Comparison of ENCODE assay signal across 18 cellular contexts in the genomic region with DNA sequence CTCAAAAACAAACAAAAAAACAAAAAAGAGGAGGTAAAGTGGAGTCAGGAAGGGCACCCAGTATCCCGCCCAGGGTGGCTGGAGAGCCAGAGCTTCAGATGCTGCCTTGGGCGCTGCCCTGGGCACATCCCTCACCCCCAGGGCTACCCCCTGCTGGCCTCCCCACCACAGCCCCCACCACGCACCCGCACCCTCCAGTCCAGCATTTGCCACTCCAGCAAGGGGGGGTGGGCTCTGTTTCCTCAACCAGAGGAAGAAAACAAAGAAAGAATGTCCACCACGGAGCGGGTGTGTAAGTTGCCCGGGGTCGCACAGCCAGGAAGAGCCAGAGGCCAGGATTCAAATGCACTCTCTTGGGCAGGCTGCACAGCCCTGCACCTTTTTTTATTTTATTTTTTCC.
DNase-seq lines count a peak whose midpoint lies in the region; ATAC-seq, FAIRE-seq and TF ChIP-seq lines count a peak whose summit lies in the region.
"Had no signal": no experiment of that assay in that cellular context is flagged by ENCODE, and none has a peak within 500 bp of the region (broad histone marks: within the 10 kb centered on the region; RNA-seq: fewer than 3 reads in every experiment).

No MANE protein-coding gene starts in this region.

- no peak overlapping the region for H3K4ac ChIP-seq in IMR-90 (ENCODE audit: low read depth, low read length)

- peaks cover 2% of the 10 kb centered on the region; the same call in 1 of the 2 replicates for H3K9me3 ChIP-seq in IMR-90 (ENCODE audit: control insufficient read depth, insufficient read depth, low read length)
- peaks cover 0 to 2% of the 10 kb centered on the region in 2 donors for H3K9me3 ChIP-seq in kidney (ENCODE audit: control insufficient read depth in 1 of 2, low read length in 2 of 2)
- no peaks in the 10 kb centered on the region for H3K9me3 ChIP-seq in osteoblast (ENCODE audit: low read depth, low read length)

- no peak overlapping the region for H2BK20ac ChIP-seq in IMR-90 (ENCODE audit: low read depth, low read length)

- H2BK15ac ChIP-seq in IMR-90 (ENCODE audit: low read depth, low read length) = no peak overlapping the region

- no peak for TF ChIP-seq CTCF in IMR-90 (conservative IDR thresholded peaks at IDR 0.05; ENCODE audit: low read depth, low read length)
- TF ChIP-seq CTCF in kidney (IDR thresholded peaks at IDR 0.05; ENCODE audit: borderline replicate concordance, extremely low read depth, insufficient read depth) = no peak
- TF ChIP-seq CTCF in osteoblast (IDR thresholded peaks at IDR 0.05; ENCODE audit: extremely low read depth, low read depth, low read length) = no peak

- dilution Hi-C loops in IMR-90 (cut with HindIII; ENCODE audit: low sequenced_read_pairs, unreplicated experiment) = no loop called here

- H3K36me3 ChIP-seq in IMR-90 (ENCODE audit: control insufficient read depth, insufficient read depth, low read length) (no peaks in the 10 kb centered on the region), kidney (ENCODE audit: control insufficient read depth in 1 of 2, insufficient read depth in 2 of 2, low read length in 2 of 2) (no peaks in the 10 kb centered on the region), osteoblast (ENCODE audit: insufficient read depth, low read length) (no peaks in the 10 kb centered on the region)

- H2BK120ac ChIP-seq in IMR-90 (ENCODE audit: low read depth, low read length) = no peak overlapping the region

- no peak overlapping the region for H4K8ac ChIP-seq in IMR-90 (ENCODE audit: low read depth in 2 of 2, low read length in 2 of 2)

- CTCF ChIA-PET in IMR-90 (lab: Yijun Ruan, JAX) = interaction anchor here (1.0 to 1.2 kb wide), 2 partner anchors 78 to 490 kb away, joined by 3 read pairs; no protein-coding TSS in a partner anchor

- TF ChIP-seq POLR2A in IMR-90 (IDR thresholded peaks at IDR 0.05; ENCODE audit: low read depth, low read length) = no peak

- no peak overlapping the region for H3K4me3 ChIP-seq in IMR-90 (ENCODE audit: insufficient read depth, low read depth, low read length)
- H3K4me3 ChIP-seq in kidney (ENCODE audit: low read length in 2 of 2) = no peak overlapping the region
- H3K4me3 ChIP-seq in osteoblast (ENCODE audit: insufficient read depth, low read length) = no peak overlapping the region
- H3K4me3 ChIP-seq: GM23248 had no signal

- no peak overlapping the region for H3K14ac ChIP-seq in IMR-90 (replicated peaks; ENCODE audit: low read depth, low read length)

- in situ Hi-C loops in IMR-90 (cut with MboI; ENCODE audit: low sequenced_read_pairs) = no loop called here

- intact Hi-C loops in IMR-90 (cut with micrococcal nuclease) = no loop called here
- intact Hi-C loops in kidney (cut with DNase I) = no loop called here

- H3K27me3 ChIP-seq in IMR-90 (ENCODE audit: control insufficient read depth, insufficient read depth, low read length) = peaks cover 41% of the 10 kb centered on the region
- H3K27me3 ChIP-seq in osteoblast (ENCODE audit: insufficient read depth, low read length) = peaks cover 3% of the 10 kb centered on the region

- TF ChIP-seq RAD21 in IMR-90 (IDR thresholded peaks at IDR 0.05; ENCODE audit: low read length) = no peak

- no peaks in the 10 kb centered on the region for H3K79me2 ChIP-seq in osteoblast (ENCODE audit: insufficient read depth, low read length)

- H4K20me1 ChIP-seq in IMR-90 (ENCODE audit: insufficient read depth, low read length) (0 out of 2 replicates have a peak, but pooled peaks cover 4% of the 10 kb centered on the region), osteoblast (ENCODE audit: insufficient read depth, low read length) (no peaks in the 10 kb centered on the region)

- no peak overlapping the region for H2BK5ac ChIP-seq in IMR-90 (ENCODE audit: low read depth, low read length, poor library complexity, severe bottlenecking)

- WGBS in IMR-90 (ENCODE audit: extremely low coverage in 2 of 2, insufficient read length in 1 of 2), 2 experiments = no CpG with 5 or more reads among the region's 8 CpGs

- H3K9me1 ChIP-seq in IMR-90 (ENCODE audit: insufficient read depth, low read length) = no peaks in the 10 kb centered on the region

- no peaks in the 10 kb centered on the region for H3K79me1 ChIP-seq in IMR-90 (ENCODE audit: low read depth in 1 of 2, low read length in 2 of 2)

- BruUV-seq in IMR-90 (replicated peaks; lab: Mats Ljungman, UMichigan) = no TSS peak

- no peak overlapping the region for H3K27ac ChIP-seq in IMR-90 (ENCODE audit: insufficient read depth, low read length)
- no peak overlapping the region for H3K27ac ChIP-seq in kidney (ENCODE audit: low read depth in 2 of 2, low read length in 2 of 2)
- H3K27ac ChIP-seq in osteoblast (ENCODE audit: low read depth, low read length) = no peak overlapping the region
- H3K27ac ChIP-seq: GM23248 had no signal

- H4K5ac ChIP-seq in IMR-90 (ENCODE audit: low read depth, low read length) = no peak overlapping the region

- H2AK9ac ChIP-seq in IMR-90 (replicated peaks; ENCODE audit: low read depth, low read length, poor library complexity) = peak overlapping the region; percentile 55

- no peak for DNase-seq in IMR-90
- DNase-seq in kidney = peak; percentile 43
- DNase-seq in osteoblast (ENCODE audit: insufficient read length, low spot score, missing footprints) = peak; percentile 73
- no peak for DNase-seq in NCI-H2227 (lab: John Stamatoyannopoulos, UW; ENCODE audit: unreplicated experiment)
- DNase-seq: C1 segment of cervical spinal cord; Calu3; CD4-positive, alpha-beta memory T cell; COR-L47; DMS53; DMS79 treated with DMSO at 0.1 percent for 48 hours; GF-D8; GM23248; H9 had no signal

- H3K4me1 ChIP-seq in IMR-90 (ENCODE audit: control insufficient read depth, insufficient read depth, low read length) = no peaks in the 10 kb centered on the region
- H3K4me1 ChIP-seq in kidney (ENCODE audit: control insufficient read depth in 1 of 2, insufficient read depth in 1 of 2, low read depth in 1 of 2, low read length in 2 of 2) = peaks cover 0 to 7% of the 10 kb centered on the region in 2 donors
- H3K4me1 ChIP-seq in osteoblast (ENCODE audit: insufficient read depth, low read length) = peaks cover 17% of the 10 kb centered on the region

- no peak overlapping the region for H3K4me2 ChIP-seq in IMR-90 (ENCODE audit: low read depth, low read length)
- no peak overlapping the region for H3K4me2 ChIP-seq in osteoblast (ENCODE audit: insufficient read depth, low read length)

- FAIRE-seq in kidney (lab: Jason Lieb, UNC) = no peak
- FAIRE-seq: GM12891, H1 had no signal

- H3K23ac ChIP-seq in IMR-90 (ENCODE audit: low read depth, low read length) = no peak overlapping the region

- H3K9ac ChIP-seq in IMR-90 (ENCODE audit: low read depth, low read length) = no peak overlapping the region
- no peak overlapping the region for H3K9ac ChIP-seq in kidney (ENCODE audit: low read length in 2 of 2)
- H3K9ac ChIP-seq: GM23248 had no signal

- no peak overlapping the region for H3K18ac ChIP-seq in IMR-90 (ENCODE audit: low read depth, low read length)

- H2AFZ ChIP-seq in IMR-90 (replicated peaks; ENCODE audit: low read length, poor library complexity) (no peak overlapping the region), osteoblast (ENCODE audit: low read length) (no peak overlapping the region)
- H2AFZ ChIP-seq: GM23248 had no signal

- no peak overlapping the region for H2AK5ac ChIP-seq in IMR-90 (ENCODE audit: low read depth, low read length)

- H3K56ac ChIP-seq in IMR-90 (ENCODE audit: extremely low read depth, insufficient read depth, low read length) = no peak overlapping the region

- POLR2A ChIA-PET in IMR-90 (lab: Charles Lee; ENCODE audit: unreplicated experiment) = no interaction called here

- H4K91ac ChIP-seq in IMR-90 (ENCODE audit: insufficient read depth, low read depth, low read length) = no peak overlapping the region

- ATAC-seq in IMR-90 (ENCODE audit: low read depth) = no peak
- no peak for ATAC-seq in HG03457 (IDR thresholded peaks at IDR 0.05; ENCODE audit: unreplicated experiment)
- no peak for ATAC-seq in HG03108 (IDR thresholded peaks at IDR 0.05; ENCODE audit: unreplicated experiment)
- ATAC-seq: HCT116 had no signal

TF ChIP-seq in IMR-90, 13 proteins besides CTCF, POLR2A, EP300 and RAD21:
- TF ChIP-seq, protein P1, sequence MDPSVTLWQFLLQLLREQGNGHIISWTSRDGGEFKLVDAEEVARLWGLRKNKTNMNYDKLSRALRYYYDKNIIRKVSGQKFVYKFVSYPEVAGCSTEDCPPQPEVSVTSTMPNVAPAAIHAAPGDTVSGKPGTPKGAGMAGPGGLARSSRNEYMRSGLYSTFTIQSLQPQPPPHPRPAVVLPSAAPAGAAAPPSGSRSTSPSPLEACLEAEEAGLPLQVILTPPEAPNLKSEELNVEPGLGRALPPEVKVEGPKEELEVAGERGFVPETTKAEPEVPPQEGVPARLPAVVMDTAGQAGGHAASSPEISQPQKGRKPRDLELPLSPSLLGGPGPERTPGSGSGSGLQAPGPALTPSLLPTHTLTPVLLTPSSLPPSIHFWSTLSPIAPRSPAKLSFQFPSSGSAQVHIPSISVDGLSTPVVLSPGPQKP (IDR thresholded peaks at IDR 0.05; ENCODE audit: borderline replicate concordance, low read depth, low read length) = no peak
- no peak for TF ChIP-seq FOS (IDR thresholded peaks at IDR 0.05; ENCODE audit: low read depth, low read length)
- TF ChIP-seq NFE2L2 (IDR thresholded peaks at IDR 0.05; ENCODE audit: low read depth, low read length) = no peak
- TF ChIP-seq BHLHE40 (IDR thresholded peaks at IDR 0.05; ENCODE audit: low read depth, low read length) = no peak
- TF ChIP-seq CHD1 (IDR thresholded peaks at IDR 0.05; ENCODE audit: low read depth, low read length) = no peak
- no peak for TF ChIP-seq RCOR1 (IDR thresholded peaks at IDR 0.05; ENCODE audit: insufficient replicate concordance, low read length)
- TF ChIP-seq CEBPB (IDR thresholded peaks at IDR 0.05; ENCODE audit: low read depth, low read length) = no peak
- TF ChIP-seq SMC3 (IDR thresholded peaks at IDR 0.05; ENCODE audit: low read depth, low read length) = no peak
- no peak for TF ChIP-seq MAZ (IDR thresholded peaks at IDR 0.05; ENCODE audit: borderline replicate concordance, low read depth, low read length)
- no peak for TF ChIP-seq MAFK (IDR thresholded peaks at IDR 0.05; ENCODE audit: low read depth, low read length)
- TF ChIP-seq MXI1 (IDR thresholded peaks at IDR 0.05; ENCODE audit: borderline replicate concordance, low read depth, low read length) = no peak
- TF ChIP-seq, protein P2, sequence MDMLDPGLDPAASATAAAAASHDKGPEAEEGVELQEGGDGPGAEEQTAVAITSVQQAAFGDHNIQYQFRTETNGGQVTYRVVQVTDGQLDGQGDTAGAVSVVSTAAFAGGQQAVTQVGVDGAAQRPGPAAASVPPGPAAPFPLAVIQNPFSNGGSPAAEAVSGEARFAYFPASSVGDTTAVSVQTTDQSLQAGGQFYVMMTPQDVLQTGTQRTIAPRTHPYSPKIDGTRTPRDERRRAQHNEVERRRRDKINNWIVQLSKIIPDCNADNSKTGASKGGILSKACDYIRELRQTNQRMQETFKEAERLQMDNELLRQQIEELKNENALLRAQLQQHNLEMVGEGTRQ (IDR thresholded peaks at IDR 0.05; ENCODE audit: low read depth, low read length) = no peak
- no peak for TF ChIP-seq RFX5 (IDR thresholded peaks at IDR 0.05; ENCODE audit: low read depth, low read length)

Comparison
In these comparisons a context has a peak if more than half of its experiments do, and no peak if none do; other contexts are left out.
1. DNase-seq: peak in kidney (single experiment) and osteoblast (single experiment); none in IMR-90 (single experiment) and NCI-H2227 (single experiment).